In the genomic region with DNA sequence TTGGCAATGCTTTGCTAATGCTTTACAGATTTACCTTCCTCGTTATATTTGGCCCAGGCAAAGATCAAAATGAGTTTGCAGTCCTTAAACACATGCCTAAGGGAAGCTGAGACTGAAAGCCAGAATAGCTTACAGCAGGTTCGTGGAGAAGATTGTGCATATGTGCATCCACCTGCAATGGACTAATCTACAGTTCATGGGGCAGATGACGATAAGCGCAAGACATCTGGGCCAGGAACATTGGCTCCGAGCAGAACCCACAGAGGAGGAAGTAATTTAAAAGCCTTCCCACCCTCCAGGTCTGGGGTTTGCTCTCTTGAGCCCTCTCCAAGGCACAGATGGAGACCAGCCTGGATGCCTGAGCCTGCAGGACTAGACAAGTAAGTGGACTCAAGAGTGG, we compare ENCODE assay signal across 12 cellular contexts.
DNase-seq lines count a peak whose midpoint lies in the region; ATAC-seq and TF ChIP-seq lines count a peak whose summit lies in the region.
"Had no signal": no experiment of that assay in that cellular context is flagged by ENCODE, and none has a peak within 500 bp of the region (broad histone marks: within the 10 kb centered on the region; RNA-seq: fewer than 3 reads in every experiment).

No MANE protein-coding gene starts in this region.

- peak overlapping the region; percentile 91 for H3K27ac Mint-ChIP-seq in activated CD4-positive, alpha-beta T cell treated with anti-CD3 and anti-CD28 coated beads for 36 hours
- H3K27ac Mint-ChIP-seq in IgD-negative memory B cell: peak overlapping the region in 1 of 3 donors; percentile 73
- H3K27ac Mint-ChIP-seq in activated T-helper 17 cell treated with anti-CD3 and anti-CD28 coated beads, Interleukin-2, amount 50 U/mL, for 72 hours: peak overlapping the region; percentile 51

- peak overlapping the region in 1 of 2 experiments; percentile 61 for H3K4me3 ChIP-seq in neutrophil (ENCODE audit: low read depth in 1 of 2, low read length in 1 of 2)

- intact Hi-C loops in activated CD4-positive, alpha-beta T cell treated with anti-CD3 and anti-CD28 coated beads for 36 hours (cut with DNase I, micrococcal nuclease): loop anchor here in 1 of 2 experiments (10.0 kb wide), 2 partner anchors 531 to 1021 kb away; no protein-coding TSS in a partner anchor

- peak; percentile 17 for ATAC-seq in activated CD4-positive, alpha-beta T cell treated with anti-CD3 and anti-CD28 coated beads for 36 hours
- peak; percentile 23 for ATAC-seq in activated T-helper 17 cell treated with anti-CD3 and anti-CD28 coated beads, Interleukin-2, amount 50 U/mL, for 72 hours (replicated peaks)
- ATAC-seq in GM18861 (IDR thresholded peaks at IDR 0.05; ENCODE audit: unreplicated experiment): no peak
- ATAC-seq: foreskin keratinocyte had no signal

- H3K4me3 Mint-ChIP-seq in activated CD4-positive, alpha-beta T cell treated with anti-CD3 and anti-CD28 coated beads for 36 hours: peak overlapping the region; percentile 62
- H3K4me3 Mint-ChIP-seq in IgD-negative memory B cell: peak overlapping the region in 3 of 4 donors; percentile 65 to 90 (median 87)
- peak overlapping the region; percentile 57 for H3K4me3 Mint-ChIP-seq in activated T-helper 17 cell treated with anti-CD3 and anti-CD28 coated beads, Interleukin-2, amount 50 U/mL, for 72 hours

- no peak for TF ChIP-seq CTCF in neutrophil (IDR thresholded peaks at IDR 0.05)

- H3K4me1 ChIP-seq in neutrophil (ENCODE audit: control insufficient read depth in 1 of 2, insufficient read depth in 1 of 2, low read depth in 1 of 2, low read length in 1 of 2): peaks cover 47 to 59% of the 10 kb centered on the region in 2 experiments
- H3K4me1 ChIP-seq: foreskin keratinocyte had no signal

- no peaks in the 10 kb centered on the region for H3K9me3 ChIP-seq in neutrophil

- H3K9me3 Mint-ChIP-seq in activated CD4-positive, alpha-beta T cell treated with anti-CD3 and anti-CD28 coated beads for 36 hours (ENCODE audit: low read depth): no peaks in the 10 kb centered on the region
- H3K9me3 Mint-ChIP-seq in IgD-negative memory B cell: no peaks in the 10 kb centered on the region
- H3K9me3 Mint-ChIP-seq in activated T-helper 17 cell treated with anti-CD3 and anti-CD28 coated beads, Interleukin-2, amount 50 U/mL, for 72 hours: no peaks in the 10 kb centered on the region

- no peaks in the 10 kb centered on the region for H3K27me3 Mint-ChIP-seq in activated CD4-positive, alpha-beta T cell treated with anti-CD3 and anti-CD28 coated beads for 36 hours
- H3K27me3 Mint-ChIP-seq in IgD-negative memory B cell: no peaks in the 10 kb centered on the region
- H3K27me3 Mint-ChIP-seq in activated T-helper 17 cell treated with anti-CD3 and anti-CD28 coated beads, Interleukin-2, amount 50 U/mL, for 72 hours: no peaks in the 10 kb centered on the region

- peaks cover 74% of the 10 kb centered on the region for H3K4me1 Mint-ChIP-seq in activated CD4-positive, alpha-beta T cell treated with anti-CD3 and anti-CD28 coated beads for 36 hours
- H3K4me1 Mint-ChIP-seq in IgD-negative memory B cell: peaks cover 15 to 18% (median 15%) of the 10 kb centered on the region in 3 donors
- H3K4me1 Mint-ChIP-seq in activated T-helper 17 cell treated with anti-CD3 and anti-CD28 coated beads, Interleukin-2, amount 50 U/mL, for 72 hours: peaks cover 41% of the 10 kb centered on the region

- POLR2A ChIA-PET in activated CD4-positive, alpha-beta T cell treated with anti-CD3 and anti-CD28 coated beads for 36 hours (lab: Charles Lee): interaction anchor here (0.6 kb wide), 1 partner anchor 256 kb away, joined by 3 read pairs; no protein-coding TSS in a partner anchor

- DNase-seq in activated CD4-positive, alpha-beta T cell treated with anti-CD3 and anti-CD28 coated beads for 36 hours: no peak
- no peak for DNase-seq in activated CD4-positive, alpha-beta T cell treated with anti-CD3 and anti-CD28 coated beads, Interleukin-2, amount 50 U/mL, for 48 hours
- DNase-seq in activated CD4-positive, CD25-positive, alpha-beta regulatory T cell treated with anti-CD3 and anti-CD28 coated beads, Interleukin-2, amount 50 U/mL, for 72 hours: no peak
- DNase-seq in stimulated activated naive CD4-positive, alpha-beta T cell (lab: John Stamatoyannopoulos, UW): no peak
- DNase-seq: foreskin keratinocyte, NCI-H187, NCI-H526, nucleus accumbens had no signal

- no peaks in the 10 kb centered on the region for H3K36me3 Mint-ChIP-seq in activated CD4-positive, alpha-beta T cell treated with anti-CD3 and anti-CD28 coated beads for 36 hours (ENCODE audit: low read depth)
- H3K36me3 Mint-ChIP-seq in IgD-negative memory B cell: peaks cover 2% of the 10 kb centered on the region
- H3K36me3 Mint-ChIP-seq in activated T-helper 17 cell treated with anti-CD3 and anti-CD28 coated beads, Interleukin-2, amount 50 U/mL, for 72 hours (ENCODE audit: low read depth): peaks cover 5% of the 10 kb centered on the region

- no peaks in the 10 kb centered on the region for H3K27me3 ChIP-seq in neutrophil
- H3K27me3 ChIP-seq: foreskin keratinocyte had no signal

- peaks cover 12% of the 10 kb centered on the region for H3K36me3 ChIP-seq in neutrophil

- H3K27ac ChIP-seq in neutrophil: peak overlapping the region; percentile 93
- H3K27ac ChIP-seq: foreskin keratinocyte had no signal

- CTCF ChIA-PET in activated CD4-positive, alpha-beta T cell treated with anti-CD3 and anti-CD28 coated beads for 36 hours (lab: Charles Lee): interaction anchor here (0.6 to 1.3 kb wide), 5 partner anchors 15 to 1039 kb away, joined by 3 to 5 read pairs (median 3); no protein-coding TSS in a partner anchor
